ENCODE assay signal across 12 cellular contexts in the genomic region with DNA sequence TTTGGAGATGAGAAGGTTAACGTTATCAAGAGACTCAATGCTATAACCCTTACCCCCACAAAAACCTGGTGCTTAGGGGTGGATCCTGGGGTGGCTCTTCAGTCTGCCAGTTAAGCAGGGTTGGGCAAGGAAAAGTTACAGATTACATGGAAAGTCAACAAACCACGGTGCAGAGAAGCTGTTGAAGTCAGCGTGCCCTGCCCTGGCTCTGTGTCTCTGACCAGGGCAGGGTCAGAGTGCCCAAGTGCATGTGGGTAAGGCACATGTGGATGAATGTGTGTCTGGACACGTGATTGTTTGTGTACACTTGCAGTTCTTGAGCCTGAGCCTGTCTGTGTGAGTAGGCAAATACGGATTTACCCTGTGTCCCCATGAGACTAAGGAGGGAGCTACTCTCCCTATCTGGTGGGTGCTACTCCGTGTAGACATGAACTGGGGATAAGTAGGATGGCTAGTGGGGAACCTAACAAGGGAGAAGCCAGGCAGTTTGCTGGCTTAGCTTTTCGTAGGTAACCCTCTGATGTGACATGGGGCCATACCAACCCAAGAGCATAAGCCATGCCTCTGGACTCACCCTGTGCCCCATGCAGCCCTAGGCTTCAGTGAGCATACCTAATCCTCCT. TPM values are rescaled to one million over a fixed set of nuclear protein-coding genes. Genes with fewer than 3 reads are reported as not detected.
DNase-seq lines count a peak whose midpoint lies in the region; ATAC-seq and TF ChIP-seq lines count a peak whose summit lies in the region.
"Had no signal": no experiment of that assay in that cellular context is flagged by ENCODE, and none has a peak within 500 bp of the region (broad histone marks: within the 10 kb centered on the region; RNA-seq: fewer than 3 reads in every experiment).

No MANE protein-coding gene starts in this region.

- no TSS peak for BruUV-seq in mammary epithelial cell (replicated peaks; lab: Mats Ljungman, UMichigan)

- WGBS in mammary epithelial cell (ENCODE audit: low coverage, missing lambda C conversion rate) = 67% methylated on average over 7 of the region's 7 CpGs
- WGBS in mesendoderm (ENCODE audit: extremely low coverage, insufficient coverage, low lambda C conversion rate) = no CpG with 5 or more reads among the region's 7 CpGs

- H2AFZ ChIP-seq in mammary epithelial cell (ENCODE audit: low read depth, low read length) = no peak overlapping the region

- H3K4me3 ChIP-seq in breast epithelium = peak overlapping the region; percentile 24 to 98 (median 77)
- no peak overlapping the region for H3K4me3 ChIP-seq in mammary epithelial cell (replicated peaks in 1 of 3; ENCODE audit: insufficient read depth in 1 of 3, low read depth in 2 of 3, low read length in 3 of 3)
- no peak overlapping the region for H3K4me3 ChIP-seq in colonic mucosa
- H3K4me3 ChIP-seq in mesendoderm (ENCODE audit: low read length) = no peak overlapping the region
- peak overlapping the region; percentile 84 to 89 for H3K4me3 ChIP-seq in vagina

- H3K9ac ChIP-seq in mammary epithelial cell (ENCODE audit: insufficient read depth, low read length) (no peak overlapping the region), colonic mucosa (ENCODE audit: low read depth in 2 of 2, low read length in 2 of 2) (peak overlapping the region in 1 of 2 donors; percentile 44), mesendoderm (ENCODE audit: low read length) (peak overlapping the region; percentile 5)

- no peak overlapping the region for H2BK120ac ChIP-seq in mesendoderm (ENCODE audit: low read depth, low read length)

- CTCF ChIA-PET in mammary epithelial cell (lab: Charles Lee; ENCODE audit: low non-redundant PET) = interaction anchor here (0.7 kb wide), 1 partner anchor 60 kb away, joined by 3 read pairs; no protein-coding TSS in a partner anchor

- H3K79me2 ChIP-seq in mammary epithelial cell (ENCODE audit: insufficient read depth, low read length) (peaks cover 3% of the 10 kb centered on the region), mesendoderm (ENCODE audit: control insufficient read depth, insufficient read depth, low read length) (peaks cover 17% of the 10 kb centered on the region)

- H4K20me1 ChIP-seq in mammary epithelial cell (ENCODE audit: insufficient read depth, low read length) = no peaks in the 10 kb centered on the region

- TF ChIP-seq POLR2A in breast epithelium (IDR thresholded peaks at IDR 0.05) = no peak
- no peak for TF ChIP-seq POLR2A in vagina (IDR thresholded peaks at IDR 0.05)

- no peak overlapping the region for H3K18ac ChIP-seq in mesendoderm (ENCODE audit: low read length)

- in situ Hi-C loops in mammary epithelial cell (cut with MboI; ENCODE audit: low sequenced_read_pairs in 2 of 2) = no loop called here

- H3K27ac ChIP-seq in breast epithelium (peak overlapping the region; percentile 94), mammary epithelial cell (ENCODE audit: insufficient read depth, low read depth, low read length) (no peak overlapping the region), colonic mucosa (peak overlapping the region; percentile 91), mesendoderm (ENCODE audit: low read depth, low read length) (no peak overlapping the region), vagina (peak overlapping the region; percentile 87)

- H3K4ac ChIP-seq in mesendoderm (ENCODE audit: low read depth, low read length) = no peak overlapping the region

- H3K79me1 ChIP-seq in mesendoderm (ENCODE audit: low read length) = peaks cover 27% of the 10 kb centered on the region

- H3K4me2 ChIP-seq in mammary epithelial cell (ENCODE audit: insufficient read depth, low read depth, low read length) (no peak overlapping the region), mesendoderm (ENCODE audit: low read length) (no peak overlapping the region)

- DNase-seq in breast epithelium (ENCODE audit: low spot score in 2 of 2) (peak; percentile 58 to 60), mammary epithelial cell (no peak), colonic mucosa (peak; percentile 89), mesendoderm (no peak), vagina (ENCODE audit: extremely low spot score in 2 of 2) (no peak), NCI-H1694 (lab: John Stamatoyannopoulos, UW) (no peak), germinal center (ENCODE audit: low spot score) (no peak)
- DNase-seq in stimulated activated naive CD8-positive, alpha-beta T cell treated with anti-CD3 and anti-CD28 coated beads, Interleukin-15, Interleukin-2, amounts not matched to agents 100 U/mL and 50 U/mL, for 24 hours = no peak
- DNase-seq: amniotic stem cell, BE2C had no signal

- peak overlapping the region; percentile 51 for H2AK5ac ChIP-seq in mesendoderm (ENCODE audit: low read length)

- no peak overlapping the region for H4K5ac ChIP-seq in mesendoderm (ENCODE audit: low read length)

- no peak overlapping the region for H3K23ac ChIP-seq in mesendoderm (ENCODE audit: low read length)

- no peaks in the 10 kb centered on the region for H3K27me3 ChIP-seq in breast epithelium
- H3K27me3 ChIP-seq in mammary epithelial cell (ENCODE audit: insufficient read depth, low read length) = no peaks in the 10 kb centered on the region
- no peaks in the 10 kb centered on the region for H3K27me3 ChIP-seq in colonic mucosa
- H3K27me3 ChIP-seq in mesendoderm (ENCODE audit: insufficient read depth, low read length, poor library complexity) = no peaks in the 10 kb centered on the region
- no peaks in the 10 kb centered on the region for H3K27me3 ChIP-seq in vagina
- H3K27me3 ChIP-seq: BE2C had no signal

- H3K4me1 ChIP-seq in breast epithelium (peaks cover 16 to 24% of the 10 kb centered on the region in 2 donors), mammary epithelial cell (ENCODE audit: insufficient read depth, low read length) (peaks cover 30% of the 10 kb centered on the region), colonic mucosa (peaks cover 26% of the 10 kb centered on the region), mesendoderm (ENCODE audit: control insufficient read depth, low read depth, low read length) (peaks cover 3% of the 10 kb centered on the region), vagina (peaks cover 83% of the 10 kb centered on the region)

- H2BK15ac ChIP-seq in mesendoderm (replicated peaks; ENCODE audit: low read depth) = no peak overlapping the region

- H2BK5ac ChIP-seq in mesendoderm (ENCODE audit: low read length) = no peak overlapping the region

- H3K36me3 ChIP-seq in breast epithelium = peaks cover 5% of the 10 kb centered on the region
- no peaks in the 10 kb centered on the region for H3K36me3 ChIP-seq in mammary epithelial cell (ENCODE audit: insufficient read depth, low read length)
- peaks cover 1% of the 10 kb centered on the region for H3K36me3 ChIP-seq in colonic mucosa
- peaks cover 1% of the 10 kb centered on the region for H3K36me3 ChIP-seq in mesendoderm (ENCODE audit: control insufficient read depth, insufficient read depth, low read length)
- H3K36me3 ChIP-seq in vagina = peaks cover 3 to 14% of the 10 kb centered on the region in 2 donors

- TF ChIP-seq CTCF in breast epithelium (IDR thresholded peaks at IDR 0.05) (no peak), mammary epithelial cell (conservative IDR thresholded peaks at IDR 0.05 in 1 of 2, IDR thresholded peaks at IDR 0.05 in 1 of 2; ENCODE audit: extremely low read depth in 1 of 2, insufficient read depth in 1 of 2, low read depth in 1 of 2, low read length in 2 of 2) (no peak), colonic mucosa (IDR thresholded peaks at IDR 0.05) (no peak), vagina (IDR thresholded peaks at IDR 0.05) (no peak)

- intact Hi-C loops in breast epithelium (cut with DNase I; ENCODE audit: low total_unique reads) (no loop called here), mammary epithelial cell (cut with micrococcal nuclease) (loop anchor here (10.0 kb wide), 1 partner anchor 276 kb away; no protein-coding TSS in a partner anchor), colonic mucosa (cut with DNase I) (no loop called here), vagina (cut with DNase I) (loop anchor here (10.0 kb wide), 1 partner anchor 144 kb away; the partner anchor contains the start of gene RARA)

- ATAC-seq in stimulated activated naive CD8-positive, alpha-beta T cell treated with anti-CD3 and anti-CD28 coated beads, Interleukin-15, Interleukin-2, amounts not matched to agents 100 U/mL and 50 U/mL, for 24 hours = no peak

- no peak overlapping the region for H3K56ac ChIP-seq in mesendoderm (ENCODE audit: low read length)

- dilution Hi-C loops in mammary epithelial cell (cut with HindIII; ENCODE audit: low sequenced_read_pairs) = loop anchor here (5.0 kb wide), 2 partner anchors 34 to 114 kb away; no protein-coding TSS in a partner anchor

- H3K9me3 ChIP-seq in breast epithelium (no peaks in the 10 kb centered on the region), mammary epithelial cell (replicated peaks; ENCODE audit: insufficient read depth, low read length) (no peaks in the 10 kb centered on the region), colonic mucosa (no peaks in the 10 kb centered on the region), vagina (no peaks in the 10 kb centered on the region)
- H3K9me3 ChIP-seq: BE2C had no signal

- H4K8ac ChIP-seq in mesendoderm (ENCODE audit: low read depth, low read length) = no peak overlapping the region

RNA-seq across cellular contexts. Expression of gene IGFBP4, which starts 5.5 kb away (rescaled TPM):
- total RNA-seq in breast epithelium (100 to 1,000 TPM; 191 to 893 (median 278) TPM), mammary epithelial cell (10 to 100 TPM; 13.0 to 34.5 TPM), colonic mucosa (100 to 1,000 TPM; 182 to 291 TPM), vagina (700 TPM)
- 28.5 TPM for polyA plus RNA-seq in mammary epithelial cell
- 62.7 TPM for polyA minus RNA-seq in mammary epithelial cell
- polyA plus RNA-seq in mesendoderm (2013, experiment 1 of 2) = 39.6 TPM
- polyA plus RNA-seq in mesendoderm (2013, experiment 2 of 2) = 39.0 TPM

RNA-seq across cellular contexts. Expression of gene TOP2A, which starts 31.1 kb away (rescaled TPM):
- total RNA-seq in breast epithelium (1 to 10 TPM; 2.0 to 6.4 (median 2.5) TPM), mammary epithelial cell (10 to 100 TPM in 1 of 2 donors, 1 to 10 TPM in 1; 3.2 to 93.3 TPM), colonic mucosa (100 to 1,000 TPM in 1 of 2 donors, 10 to 100 TPM in 1; 46.2 to 124 TPM), vagina (16.9 TPM)
- 52.6 TPM for polyA plus RNA-seq in mammary epithelial cell
- polyA minus RNA-seq in mammary epithelial cell = 32.4 TPM
- polyA plus RNA-seq in mesendoderm (2013, experiment 1 of 2) = 122 TPM
- polyA plus RNA-seq in mesendoderm (2013, experiment 2 of 2) = 126 TPM

RNA-seq across cellular contexts. Expression of gene TNS4, which starts 52.7 kb away (rescaled TPM):
- 10 to 100 TPM in 2 of 3 donors, not detected in 1; 30.5 to 52.2 TPM for total RNA-seq in breast epithelium
- 100 to 1,000 TPM; 170 to 608 TPM for total RNA-seq in mammary epithelial cell
- 120 TPM for polyA plus RNA-seq in mammary epithelial cell
- 1,186 TPM for polyA minus RNA-seq in mammary epithelial cell
- 10 to 100 TPM in 1 of 2 donors, 1 to 10 TPM in 1; 8.8 to 20.4 TPM for total RNA-seq in colonic mucosa
- 5.7 TPM for polyA plus RNA-seq in mesendoderm (2013, experiment 1 of 2)
- polyA plus RNA-seq in mesendoderm (2013, experiment 2 of 2) = 4.9 TPM
- 296 TPM for total RNA-seq in vagina
- total RNA-seq: H4, subcutaneous adipose tissue had no signal

Comparison
In these comparisons a context has a peak if more than half of its experiments do, and no peak if none do; other contexts are left out.
1. DNase-seq: peak in breast epithelium (2 of 2) and colonic mucosa (single experiment); none in mammary epithelial cell (single experiment), mesendoderm (single experiment), vagina (0 of 2), NCI-H1694 (single experiment), germinal center (single experiment) and stimulated activated naive CD8-positive, alpha-beta T cell treated with anti-CD3 and anti-CD28 coated beads, Interleukin-15, Interleukin-2, amounts not matched to agents 100 U/mL and 50 U/mL, for 24 hours (single experiment).
2. H3K27ac ChIP-seq: peak in breast epithelium (2 of 2), colonic mucosa (single experiment) and vagina (single experiment); none in mammary epithelial cell (single experiment) and mesendoderm (single experiment).
3. H3K4me3 ChIP-seq: peak in breast epithelium (3 of 3) and vagina (2 of 2); none in mammary epithelial cell (0 of 3), colonic mucosa (single experiment) and mesendoderm (single experiment).
4. RNA of gene IGFBP4, which starts 5.5 kb away (total RNA-seq): 700 TPM in vagina (single experiment), 182 to 291 TPM in colonic mucosa and 191 to 893 TPM in breast epithelium; 13.0 to 34.5 TPM in mammary epithelial cell; every median in the first group is over 4 times any median in the second.
5. intact Hi-C loops: an anchor here in mammary epithelial cell (10.0 kb wide) and vagina (10.0 kb wide); none called in breast epithelium and colonic mucosa.